In genomic region chr14:31263485-31264133, GRCh38 we compare ENCODE assay signal across 10 cellular contexts. TPM values are rescaled to one million over a fixed set of nuclear protein-coding genes. Genes with fewer than 3 reads are reported as not detected.
DNase-seq lines count a peak whose midpoint lies in the region; ATAC-seq and TF ChIP-seq lines count a peak whose summit lies in the region.
"Had no signal": no experiment of that assay in that cellular context is flagged by ENCODE, and none has a peak within 500 bp of the region (broad histone marks: within the 10 kb centered on the region; RNA-seq: fewer than 3 reads in every experiment).

No MANE protein-coding gene starts in this region.

- no peaks in the 10 kb centered on the region for H3K27me3 Mint-ChIP-seq in activated naive CD4-positive, alpha-beta T cell treated with anti-CD3 and anti-CD28 coated beads for 36 hours (ENCODE audit: low read depth)
- no peaks in the 10 kb centered on the region for H3K27me3 Mint-ChIP-seq in CD8-positive, alpha-beta memory T cell

- no peaks in the 10 kb centered on the region for H3K27me3 ChIP-seq in ACC112 (ENCODE audit: insufficient read depth, low read length)
- H3K27me3 ChIP-seq in CD8-positive, alpha-beta memory T cell (ENCODE audit: insufficient read depth, low read length, poor library complexity, severe bottlenecking) = no peaks in the 10 kb centered on the region

- H3K79me2 ChIP-seq in ACC112 (ENCODE audit: control insufficient read depth, insufficient read depth, low read length, unreplicated experiment) = no peaks in the 10 kb centered on the region

- ATAC-seq in esophagus mucosa (peak; percentile 97), mucosa of descending colon (peak; percentile 81), GM19035 (IDR thresholded peaks at IDR 0.05; ENCODE audit: unreplicated experiment) (no peak)

- H3K27ac Mint-ChIP-seq in activated naive CD4-positive, alpha-beta T cell treated with anti-CD3 and anti-CD28 coated beads for 36 hours = no peak overlapping the region
- H3K27ac Mint-ChIP-seq in CD8-positive, alpha-beta memory T cell = peak overlapping the region in 1 of 8 donors; percentile 36

- no peak for TF ChIP-seq CTCF in mucosa of descending colon (IDR thresholded peaks at IDR 0.05)

- H3K36me3 ChIP-seq in ACC112 (ENCODE audit: insufficient read depth, low read length) = no peaks in the 10 kb centered on the region
- H3K36me3 ChIP-seq in mucosa of descending colon (ENCODE audit: low read depth) = no peaks in the 10 kb centered on the region
- no peaks in the 10 kb centered on the region for H3K36me3 ChIP-seq in CD8-positive, alpha-beta memory T cell (ENCODE audit: insufficient read depth, low read length)

- CTCF ChIA-PET in activated naive CD4-positive, alpha-beta T cell treated with anti-CD3 and anti-CD28 coated beads for 36 hours (lab: Charles Lee) = interaction anchor here (0.6 kb wide), 1 partner anchor 22 kb away, joined by 3 read pairs; no protein-coding TSS in a partner anchor
- CTCF ChIA-PET in CD8-positive, alpha-beta memory T cell (lab: Charles Lee) = interaction anchor here (1.4 kb wide), 1 partner anchor 10 kb away, joined by 3 read pairs; no protein-coding TSS in a partner anchor

- DNase-seq in NCI-H460 (ENCODE audit: extremely low read depth, low read depth) (peak; percentile 30), mucosa of descending colon (no peak), hippocampal formation (lab: John Stamatoyannopoulos, UW) (no peak)
- DNase-seq in activated naive CD4-positive, alpha-beta T cell treated with anti-CD3 and anti-CD28 coated beads for 36 hours = no peak
- DNase-seq in CD8-positive, alpha-beta memory T cell = no peak
- DNase-seq: activated gamma-delta T cell, NCI-H748 treated with DMSO at 0.1 percent for 48 hours had no signal

- H3K27ac ChIP-seq in ACC112 (ENCODE audit: low read depth, low read length) = peak overlapping the region; percentile 85
- no peak overlapping the region for H3K27ac ChIP-seq in CD8-positive, alpha-beta memory T cell (ENCODE audit: low read depth, low read length)

- POLR2A ChIA-PET in CD8-positive, alpha-beta memory T cell (lab: Charles Lee) = no interaction called here

- no peaks in the 10 kb centered on the region for H3K4me1 Mint-ChIP-seq in activated naive CD4-positive, alpha-beta T cell treated with anti-CD3 and anti-CD28 coated beads for 36 hours (ENCODE audit: low read depth)
- H3K4me1 Mint-ChIP-seq in CD8-positive, alpha-beta memory T cell = peaks cover 4 to 15% (median 7%) of the 10 kb centered on the region in 3 donors

- H3K4me3 ChIP-seq in ACC112 (ENCODE audit: low read depth, low read length) = peak overlapping the region; percentile 12; the same call in 1 of the 2 replicates
- H3K4me3 ChIP-seq in mucosa of descending colon = no peak overlapping the region
- H3K4me3 ChIP-seq in CD8-positive, alpha-beta memory T cell (ENCODE audit: low read length) = no peak overlapping the region

- no peak overlapping the region for H3K4me3 Mint-ChIP-seq in activated naive CD4-positive, alpha-beta T cell treated with anti-CD3 and anti-CD28 coated beads for 36 hours
- H3K4me3 Mint-ChIP-seq in CD8-positive, alpha-beta memory T cell = no peak overlapping the region

- no peak overlapping the region for H2AFZ ChIP-seq in ACC112 (ENCODE audit: low read length, unreplicated experiment)

- H3K4me1 ChIP-seq in ACC112 (ENCODE audit: control insufficient read depth, insufficient read depth, low read length, unreplicated experiment) (peaks cover 41% of the 10 kb centered on the region), mucosa of descending colon (ENCODE audit: low read depth) (peaks cover 9% of the 10 kb centered on the region)
- no peaks in the 10 kb centered on the region for H3K4me1 ChIP-seq in CD8-positive, alpha-beta memory T cell (ENCODE audit: insufficient read depth, low read length)

- intact Hi-C loops in mucosa of descending colon (cut with DNase I, micrococcal nuclease) = no loop called here
- intact Hi-C loops in activated naive CD4-positive, alpha-beta T cell treated with anti-CD3 and anti-CD28 coated beads for 36 hours (cut with micrococcal nuclease) = no loop called here

- no peaks in the 10 kb centered on the region for H3K9me3 ChIP-seq in mucosa of descending colon
- H3K9me3 ChIP-seq in CD8-positive, alpha-beta memory T cell (ENCODE audit: low read length) = no peaks in the 10 kb centered on the region

- H3K36me3 Mint-ChIP-seq in activated naive CD4-positive, alpha-beta T cell treated with anti-CD3 and anti-CD28 coated beads for 36 hours (ENCODE audit: low read depth) = no peaks in the 10 kb centered on the region
- peaks cover 0 to 10% (median 0%) of the 10 kb centered on the region in 3 donors for H3K36me3 Mint-ChIP-seq in CD8-positive, alpha-beta memory T cell

- H3K9me3 Mint-ChIP-seq in activated naive CD4-positive, alpha-beta T cell treated with anti-CD3 and anti-CD28 coated beads for 36 hours = no peaks in the 10 kb centered on the region
- H3K9me3 Mint-ChIP-seq in CD8-positive, alpha-beta memory T cell = no peaks in the 10 kb centered on the region

RNA-seq across cellular contexts. Expression of gene HECTD1, which starts 56.0 kb away (rescaled TPM):
- 143 and 177 TPM in 2 replicates for total RNA-seq in NCI-H460 (2014; rRNA removed; shearing (Covaris generic))
- 103 and 114 TPM in 2 replicates for polyA plus RNA-seq in NCI-H460 (2014; cell fraction: nucleus; rRNA removed)
- 174 TPM for total RNA-seq in esophagus mucosa
- total RNA-seq in mucosa of descending colon = 100 to 1,000 TPM; 124 to 160 (median 140) TPM
- 10 to 100 TPM; 61.5 to 64.1 TPM for total RNA-seq in activated naive CD4-positive, alpha-beta T cell treated with anti-CD3 and anti-CD28 coated beads for 36 hours
- 100 to 1,000 TPM; 101 to 112 TPM for total RNA-seq in CD8-positive, alpha-beta memory T cell
- polyA plus RNA-seq in CD8-positive, alpha-beta memory T cell = 33.6 TPM
